In the genomic region with DNA sequence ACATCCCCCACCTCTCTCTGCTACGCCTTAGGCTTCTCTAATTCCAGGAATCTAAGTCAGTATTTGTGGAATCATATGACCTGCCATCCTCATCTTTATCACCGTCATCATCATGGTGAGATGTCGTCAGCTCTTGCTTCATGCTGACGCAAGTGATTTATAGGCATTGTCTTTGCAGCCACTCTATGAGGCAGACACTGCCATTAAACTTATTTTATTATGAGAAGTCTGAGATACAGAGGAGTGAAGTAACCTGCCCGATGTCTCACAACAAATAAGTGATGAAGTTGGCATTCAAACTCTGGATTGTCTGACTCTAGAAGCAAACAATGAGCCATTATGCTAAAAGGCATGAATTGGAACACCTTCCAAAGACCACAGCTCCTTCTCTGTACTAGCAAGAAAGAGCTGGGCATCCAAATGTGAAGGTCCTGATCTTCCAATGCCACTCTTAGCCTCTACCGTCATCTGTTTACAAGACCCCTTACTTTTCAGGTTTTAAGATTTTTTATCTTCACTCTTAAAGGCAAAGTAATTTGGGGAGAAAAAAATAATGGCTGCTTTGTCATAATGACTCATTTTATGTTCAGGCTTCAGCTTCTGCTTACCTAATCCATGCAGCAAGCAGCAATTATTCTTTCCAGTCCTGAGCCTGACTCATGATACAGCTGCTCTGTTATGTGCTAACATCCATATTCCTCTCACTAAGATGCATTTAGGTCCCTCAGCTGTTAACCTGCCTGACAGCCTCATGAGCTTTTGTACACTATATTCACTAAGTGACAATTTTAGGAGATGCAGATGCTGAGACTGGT, we compare ENCODE assay signal across 10 cellular contexts.
DNase-seq lines count a peak whose midpoint lies in the region; ATAC-seq, FAIRE-seq and TF ChIP-seq lines count a peak whose summit lies in the region.
"Had no signal": no experiment of that assay in that cellular context is flagged by ENCODE, and none has a peak within 500 bp of the region (broad histone marks: within the 10 kb centered on the region; RNA-seq: fewer than 3 reads in every experiment).

No MANE protein-coding gene starts in this region.

- peaks cover 11% of the 10 kb centered on the region; the same call in 1 of the 2 replicates for H3K36me3 ChIP-seq in PC-9 (ENCODE audit: low read depth)

- no peaks in the 10 kb centered on the region; the same call in 1 of the 2 replicates for H4K20me1 ChIP-seq in PC-9 (ENCODE audit: insufficient read depth)

- no peak for ATAC-seq in GM21447 (IDR thresholded peaks at IDR 0.05; ENCODE audit: unreplicated experiment)

- CTCF ChIA-PET in PC-9 (lab: Charles Lee), result no interaction called here

- peaks cover 16% of the 10 kb centered on the region; the same call in 1 of the 2 replicates for H3K79me2 ChIP-seq in PC-9 (ENCODE audit: low read depth)

- TF ChIP-seq CTCF in PC-9 (conservative IDR thresholded peaks at IDR 0.05), result no peak
- TF ChIP-seq CTCF in epithelial cell of proximal tubule (conservative IDR thresholded peaks at IDR 0.05; ENCODE audit: low read depth, low read length), result no peak
- no peak for TF ChIP-seq CTCF in retinal pigment epithelial cell (conservative IDR thresholded peaks at IDR 0.05; ENCODE audit: low read depth, low read length)

- peak overlapping the region; percentile 55 for H3K4me2 ChIP-seq in PC-9

- TF ChIP-seq POLR2A in GM12892 (IDR thresholded peaks at IDR 0.05; ENCODE audit: low read depth, low read length), result no peak

- H2AFZ ChIP-seq in PC-9, result no peak overlapping the region

- FAIRE-seq in GM12892 (lab: Jason Lieb, UNC), result peak; percentile 9
- FAIRE-seq: GM12891 had no signal

- POLR2A ChIA-PET in PC-9 (lab: Charles Lee; ENCODE audit: unreplicated experiment), result no interaction called here

- H3K27me3 ChIP-seq in PC-9 (ENCODE audit: insufficient read depth, low read depth), result no peaks in the 10 kb centered on the region

- DNase-seq in GM12892 (ENCODE audit: insufficient read length), result no peak
- peak; percentile 29 to 97 for DNase-seq in PC-9
- DNase-seq in epithelial cell of proximal tubule (ENCODE audit: low read depth), result peak; percentile 83
- peak; percentile 91 for DNase-seq in retinal pigment epithelial cell (ENCODE audit: low read depth)
- DNase-seq in stimulated activated CD4-positive, alpha-beta T cell treated with anti-CD3 and anti-CD28 coated beads, Interleukin-1b, Interleukin-23, amount 100 ng/mL, for 48 hours, result no peak
- no peak for DNase-seq in NCI-H2029 (lab: John Stamatoyannopoulos, UW)
- DNase-seq in occipital lobe (lab: John Stamatoyannopoulos, UW), result no peak

- intact Hi-C loops in PC-9 (cut with micrococcal nuclease; ENCODE audit: unreplicated experiment), result loop anchor here (5.0 kb wide), 1 partner anchor 624 kb away; no protein-coding TSS in a partner anchor

- no peaks in the 10 kb centered on the region for H3K9me3 ChIP-seq in PC-9 (ENCODE audit: insufficient read depth, low read depth)

- peaks cover 42% of the 10 kb centered on the region for H3K4me1 ChIP-seq in PC-9 (replicated peaks; ENCODE audit: insufficient read depth)

- no TSS peak for BruUV-seq in PC-9 (replicated peaks; lab: Mats Ljungman, UMichigan)

- peak overlapping the region; percentile 88 for H3K27ac ChIP-seq in PC-9
- H3K27ac ChIP-seq: SK-N-MC had no signal

- H3K4me3 ChIP-seq in PC-9 (peak overlapping the region; percentile 0; the same call in 1 of the 2 replicates), epithelial cell of proximal tubule (ENCODE audit: low read depth, low read length) (no peak overlapping the region), retinal pigment epithelial cell (ENCODE audit: low read length) (no peak overlapping the region)
- H3K4me3 ChIP-seq: SK-N-MC had no signal

- H3F3A ChIP-seq in PC-9 (ENCODE audit: insufficient read depth, low read depth), result peaks cover 30% of the 10 kb centered on the region

- H3K9me2 ChIP-seq in PC-9 (ENCODE audit: insufficient read depth), result no peaks in the 10 kb centered on the region

Comparison
In these comparisons a context has a peak if more than half of its experiments do, and no peak if none do; other contexts are left out.
1. DNase-seq: peak in PC-9 (2 of 2), epithelial cell of proximal tubule (single experiment) and retinal pigment epithelial cell (single experiment); none in GM12892 (single experiment), stimulated activated CD4-positive, alpha-beta T cell treated with anti-CD3 and anti-CD28 coated beads, Interleukin-1b, Interleukin-23, amount 100 ng/mL, for 48 hours (single experiment), NCI-H2029 (single experiment) and occipital lobe (single experiment).